Comparison of ENCODE assay signal across 18 cellular contexts in the genomic region with DNA sequence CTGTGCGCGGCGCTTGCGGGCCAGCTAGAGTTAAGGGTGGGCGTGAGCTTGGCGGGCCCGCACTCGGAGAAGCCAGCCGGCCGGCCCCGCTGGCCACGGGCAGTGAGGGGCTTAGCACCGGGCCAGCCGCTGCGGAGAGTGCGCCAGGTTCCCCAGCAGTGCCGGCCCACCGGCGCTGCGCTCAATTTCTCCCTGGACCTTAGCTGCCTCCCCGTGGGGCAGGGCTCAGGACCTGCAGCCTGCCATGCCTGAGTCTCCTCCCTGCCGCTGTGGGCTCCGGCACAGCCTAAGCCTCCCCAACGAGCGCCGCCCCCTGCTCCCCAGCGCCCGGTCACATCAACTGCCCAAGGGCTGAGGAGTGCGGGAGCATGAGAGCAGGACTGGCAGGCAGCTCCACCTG. TPM values are rescaled to one million over a fixed set of nuclear protein-coding genes. Genes with fewer than 3 reads are reported as not detected.
DNase-seq lines count a peak whose midpoint lies in the region; ATAC-seq and TF ChIP-seq lines count a peak whose summit lies in the region.
"Had no signal": no experiment of that assay in that cellular context is flagged by ENCODE, and none has a peak within 500 bp of the region (broad histone marks: within the 10 kb centered on the region; RNA-seq: fewer than 3 reads in every experiment).

No MANE protein-coding gene starts in this region.

- H3K27me3 ChIP-seq in H9 (ENCODE audit: insufficient read depth, low read length) (no peaks in the 10 kb centered on the region), endodermal cell (ENCODE audit: control insufficient read depth, insufficient read depth, low read length, poor library complexity, severe bottlenecking) (peaks cover 20% of the 10 kb centered on the region)

- no peak overlapping the region for H3K4me2 ChIP-seq in H9 (ENCODE audit: insufficient read depth, insufficient read length, low read length)

- no peak overlapping the region for H3K27ac Mint-ChIP-seq in H9
- no peak overlapping the region for H3K27ac Mint-ChIP-seq in endodermal cell
- H3K27ac Mint-ChIP-seq: CD14-positive monocyte; CD8-positive, alpha-beta T cell had no signal

- H3K9me3 ChIP-seq in H9 (ENCODE audit: control insufficient read depth, low read depth, low read length), result no peaks in the 10 kb centered on the region
- no peaks in the 10 kb centered on the region for H3K9me3 ChIP-seq in endodermal cell (ENCODE audit: control insufficient read depth, low read length)
- H3K9me3 ChIP-seq: HAP-1 had no signal

- no CpG with 5 or more reads among the region's 29 CpGs for WGBS in H9 (ENCODE audit: extremely low coverage, insufficient read length, low lambda C conversion rate)
- 96 to 98% methylated on average over 11 to 29 of the region's 29 CpGs for WGBS in endodermal cell (ENCODE audit: insufficient coverage in 1 of 2, insufficient read length in 1 of 2), 2 experiments

- no peak overlapping the region for H2BK5ac ChIP-seq in H9 (ENCODE audit: insufficient read length, low read length)

- TF ChIP-seq CTCF in H9 (conservative IDR thresholded peaks at IDR 0.05) (no peak), endodermal cell (conservative IDR thresholded peaks at IDR 0.05) (no peak)

- no peaks in the 10 kb centered on the region for H3K4me1 ChIP-seq in H9 (ENCODE audit: insufficient read depth, low read length)
- no peaks in the 10 kb centered on the region for H3K4me1 ChIP-seq in endodermal cell (ENCODE audit: control insufficient read depth, insufficient read depth, low read length)
- H3K4me1 ChIP-seq: HAP-1 had no signal

- H4K5ac ChIP-seq in H9 (ENCODE audit: insufficient read length, low read depth, low read length), result no peak overlapping the region

- H3K27ac ChIP-seq in H9 (ENCODE audit: insufficient read length, low read depth, low read length) (no peak overlapping the region), endodermal cell (ENCODE audit: low read depth, low read length) (no peak overlapping the region)

- H3K36me3 Mint-ChIP-seq in H9 (ENCODE audit: insufficient read depth in 1 of 3, low read depth in 3 of 3) (no peaks in the 10 kb centered on the region; a peak in 1 of 7 replicates), endodermal cell (ENCODE audit: low read depth) (no peaks in the 10 kb centered on the region)
- H3K36me3 Mint-ChIP-seq: CD14-positive monocyte; CD8-positive, alpha-beta T cell had no signal

- no peak overlapping the region for H3K14ac ChIP-seq in H9 (ENCODE audit: insufficient read depth, low read length)

- no peak overlapping the region for H2BK20ac ChIP-seq in H9 (ENCODE audit: low read depth, low read length, poor library complexity, severe bottlenecking)

- H3K4me1 Mint-ChIP-seq in H9 (peaks cover under 1% of the 10 kb centered on the region in 2 experiments; a peak in 2 of 4 replicates), endodermal cell (peaks cover 7% of the 10 kb centered on the region)

- H3K79me2 ChIP-seq in H9 (ENCODE audit: insufficient read depth, low read length), result no peaks in the 10 kb centered on the region

- no peak overlapping the region for H3K56ac ChIP-seq in H9 (ENCODE audit: insufficient read length, low read depth, low read length)

- H3K36me3 ChIP-seq in endodermal cell (ENCODE audit: control insufficient read depth, insufficient read depth, low read length), result no peaks in the 10 kb centered on the region
- H3K36me3 ChIP-seq: HAP-1 had no signal

- no peak overlapping the region for H2AK5ac ChIP-seq in H9 (ENCODE audit: insufficient read length, low read length)

- H3K27me3 Mint-ChIP-seq in H9 (ENCODE audit: low read depth) (peaks cover 21% of the 10 kb centered on the region), endodermal cell (ENCODE audit: insufficient read depth) (peaks cover 20% of the 10 kb centered on the region)

- no peak overlapping the region for H3K4me3 ChIP-seq in endodermal cell (ENCODE audit: low read length)
- H3K4me3 ChIP-seq: HAP-1 had no signal

- no peaks in the 10 kb centered on the region for H4K20me1 ChIP-seq in H9 (ENCODE audit: control insufficient read depth, insufficient read depth, insufficient read length)

- no peak overlapping the region for H2AFZ ChIP-seq in H9 (ENCODE audit: low read length)

- no peak overlapping the region for H4K91ac ChIP-seq in H9 (ENCODE audit: insufficient read length, low read depth, low read length)

- H3K23ac ChIP-seq in H9 (ENCODE audit: insufficient read length, low read depth, low read length), result no peak overlapping the region

- DNase-seq in NCI-H82 (lab: John Stamatoyannopoulos, UW) (peak; percentile 6), NCI-H82 treated with DMSO at 0.1 percent for 48 hours (lab: John Stamatoyannopoulos, UW; ENCODE audit: unreplicated experiment) (no peak), H9 (peak; percentile 62), endodermal cell (peak; percentile 61)
- no peak for DNase-seq in activated CD4-positive, alpha-beta T cell treated with anti-CD3 and anti-CD28 coated beads for 4 hours
- DNase-seq: CD8-positive, alpha-beta T cell; COR-L47; DMS153; DMS79 treated with DMSO at 0.1 percent for 48 hours; EL; GF-D8 had no signal

- no peak overlapping the region for H4K8ac ChIP-seq in H9 (replicated peaks; ENCODE audit: insufficient read length, low read depth, low read length)

- H3K23me2 ChIP-seq in H9 (ENCODE audit: insufficient read length, low read depth, low read length, poor library complexity, severe bottlenecking), result no peaks in the 10 kb centered on the region

- ATAC-seq in GM18498 (IDR thresholded peaks at IDR 0.05; ENCODE audit: unreplicated experiment), result no peak
- ATAC-seq in GM19397 (IDR thresholded peaks at IDR 0.05; ENCODE audit: unreplicated experiment), result no peak
- ATAC-seq: CD8-positive, alpha-beta T cell; HepG2 had no signal

- H2BK15ac ChIP-seq in H9 (ENCODE audit: low read depth, low read length), result no peak overlapping the region

- no peaks in the 10 kb centered on the region for H3K79me1 ChIP-seq in H9 (ENCODE audit: insufficient read depth, low read depth, low read length, poor library complexity, severe bottlenecking)

- H3K18ac ChIP-seq in H9 (ENCODE audit: insufficient read length, low read depth, low read length), result no peak overlapping the region

- H2BK12ac ChIP-seq in H9 (ENCODE audit: insufficient read length, low read depth, low read length), result no peak overlapping the region

- H2BK120ac ChIP-seq in H9 (ENCODE audit: low read depth, low read length, poor library complexity, severe bottlenecking), result no peak overlapping the region

- H3K9me3 Mint-ChIP-seq in H9, result peaks cover 0 to under 1% of the 10 kb centered on the region in 2 experiments; a peak in 2 of 5 replicates
- H3K9me3 Mint-ChIP-seq in endodermal cell, result peaks cover 5% of the 10 kb centered on the region
- H3K9me3 Mint-ChIP-seq: CD8-positive, alpha-beta T cell had no signal

- H3K4me3 Mint-ChIP-seq in H9, result no peak overlapping the region
- no peak overlapping the region for H3K4me3 Mint-ChIP-seq in endodermal cell
- H3K4me3 Mint-ChIP-seq: CD14-positive monocyte; CD8-positive, alpha-beta T cell had no signal

- H3K9ac ChIP-seq in H9 (ENCODE audit: extremely low read depth, insufficient read length, low read length) (no peak overlapping the region), endodermal cell (ENCODE audit: extremely low read depth, low read length, poor library complexity, severe bottlenecking) (no peak overlapping the region)

- H3K4ac ChIP-seq in H9 (ENCODE audit: low read depth, low read length), result no peak overlapping the region

- no peak overlapping the region for H3T11ph ChIP-seq in H9 (ENCODE audit: low read length)

RNA-seq across cellular contexts. Expression of a gene that starts 5.2 kb away (rescaled TPM):
- 133 and 140 TPM in 2 replicates for total RNA-seq in H9 (2021)
- total RNA-seq in endodermal cell, result 10 to 100 TPM; 78.7 to 90.2 TPM
- polyA plus RNA-seq in endodermal cell (2013, experiment 1 of 2), result 55.6 TPM
- 52.0 TPM for polyA plus RNA-seq in endodermal cell (2013, experiment 2 of 2)

RNA-seq across cellular contexts. Expression of a gene that starts 10.1 kb away (rescaled TPM):
- total RNA-seq in H9 (2021) (39.0 and 42.2 TPM in 2 replicates), endodermal cell (10 to 100 TPM; 71.8 to 73.6 TPM)
- polyA plus RNA-seq in endodermal cell (2013, experiment 1 of 2), result 42.4 TPM
- 38.7 TPM for polyA plus RNA-seq in endodermal cell (2013, experiment 2 of 2)

RNA-seq across cellular contexts. Expression of a gene that starts 22.4 kb away (rescaled TPM):
- total RNA-seq in H9 (2021) (5.1 TPM in 2 replicates), endodermal cell (10 to 100 TPM; 26.4 to 28.3 TPM)
- polyA plus RNA-seq in endodermal cell (2013, experiment 1 of 2), result 9.8 TPM
- polyA plus RNA-seq in endodermal cell (2013, experiment 2 of 2), result 10.4 TPM
- total RNA-seq: CD8-positive, alpha-beta T cell had no signal
- polyA plus RNA-seq: BJ, CD14-positive monocyte had no signal

RNA-seq across cellular contexts. Expression of a gene that starts 38.7 kb away (rescaled TPM):
- total RNA-seq in H9 (2021) (3.7 and 3.9 TPM in 2 replicates), endodermal cell (1 to 10 TPM; 2.3 to 3.9 TPM)
- 2.4 TPM for polyA plus RNA-seq in endodermal cell (2013, experiment 1 of 2)
- polyA plus RNA-seq in endodermal cell (2013, experiment 2 of 2), result 2.1 TPM

RNA-seq across cellular contexts. Expression of a gene that starts 50.3 kb away (rescaled TPM):
- total RNA-seq in H9 (2021) (0.46 and 1.1 TPM in 2 replicates), endodermal cell (1 to 10 TPM; 1.6 to 2.1 TPM)
- 1.3 TPM for polyA plus RNA-seq in endodermal cell (2013, experiment 1 of 2)
- polyA plus RNA-seq in endodermal cell (2013, experiment 2 of 2), result 1.2 TPM
- total RNA-seq: A673; CD8-positive, alpha-beta T cell had no signal
- polyA plus RNA-seq: CD14-positive monocyte had no signal

Comparison
In these comparisons a context has a peak if more than half of its experiments do, and no peak if none do; other contexts are left out.
1. DNase-seq: peak in NCI-H82 (single experiment), H9 (single experiment) and endodermal cell (single experiment); none in NCI-H82 treated with DMSO at 0.1 percent for 48 hours (single experiment) and activated CD4-positive, alpha-beta T cell treated with anti-CD3 and anti-CD28 coated beads for 4 hours (0 of 2).